ENCODE assay signal across 26 cellular contexts in the genomic region with DNA sequence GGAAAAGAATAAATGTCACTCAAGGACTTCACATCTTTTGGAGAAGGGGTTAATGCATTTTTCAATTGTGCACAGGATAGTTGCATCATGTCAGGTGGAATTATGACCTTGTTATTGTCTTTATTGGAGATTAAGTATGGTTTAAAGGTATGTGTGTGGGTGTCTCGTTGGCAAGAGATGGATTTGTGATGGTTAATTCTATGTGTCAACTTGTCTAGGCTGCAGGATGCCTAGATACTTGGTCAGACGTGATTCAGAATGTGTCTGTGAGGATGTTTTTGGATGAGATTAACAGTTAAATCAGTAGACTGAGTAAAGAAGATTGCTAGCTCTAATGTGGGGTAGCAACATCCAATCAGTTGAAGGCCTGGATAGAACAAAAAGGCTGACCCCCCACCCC. TPM values are rescaled to one million over a fixed set of nuclear protein-coding genes. Genes with fewer than 3 reads are reported as not detected.
A peak's percentile ranks its signal among the peaks of the same experiment; 100 is the strongest.
DNase-seq lines count a peak whose midpoint lies in the region; ATAC-seq and TF ChIP-seq lines count a peak whose summit lies in the region.
"Had no signal": no experiment of that assay in that cellular context is flagged by ENCODE, and none has a peak within 500 bp of the region (broad histone marks: within the 10 kb centered on the region; RNA-seq: fewer than 3 reads in every experiment).

No MANE protein-coding gene starts in this region.

- H3K4me2 ChIP-seq in mesenchymal stem cell (ENCODE audit: low read length, poor library complexity, severe bottlenecking), result no peak overlapping the region
- H3K4me2 ChIP-seq: GM23338 had no signal

- no peak overlapping the region for H2BK15ac ChIP-seq in mesenchymal stem cell (ENCODE audit: low read depth, poor library complexity, severe bottlenecking)

- H3K4me3 Mint-ChIP-seq in progenitor cell of endocrine pancreas (ENCODE audit: low read depth), result no peak overlapping the region
- H3K4me3 Mint-ChIP-seq: activated B cell treated with CpG ODN at 0.5 μM for 24 hours; activated naive CD4-positive, alpha-beta T cell treated with anti-CD3 and anti-CD28 coated beads, Interleukin-2, amount 50 U/mL, for 24 hours; central memory CD8-positive, alpha-beta T cell; GM23338; type B pancreatic cell had no signal

- H3K4me3 ChIP-seq in epithelial cell of esophagus (ENCODE audit: low read length), result no peak overlapping the region
- no peak overlapping the region for H3K4me3 ChIP-seq in mesenchymal stem cell (ENCODE audit: insufficient read depth in 1 of 2, low read depth in 1 of 2, low read length in 2 of 2)
- H3K4me3 ChIP-seq: GM23338, lung had no signal

- CTCF ChIA-PET in RWPE1 (lab: Yijun Ruan, JAX), result no interaction called here

- no peak overlapping the region for H2AFZ ChIP-seq in mesenchymal stem cell (ENCODE audit: low read depth, low read length)
- H2AFZ ChIP-seq: GM23338 had no signal

- no peak overlapping the region for H4K91ac ChIP-seq in mesenchymal stem cell (ENCODE audit: low read length)

- no peaks in the 10 kb centered on the region for H3K36me3 ChIP-seq in mesenchymal stem cell (ENCODE audit: control insufficient read depth in 1 of 2, insufficient read depth in 2 of 2, low read depth in 1 of 2, low read length in 2 of 2)

- no peak overlapping the region for H2BK12ac ChIP-seq in mesenchymal stem cell (ENCODE audit: low read length in 2 of 2)

- H3K9me3 ChIP-seq in mesenchymal stem cell (ENCODE audit: control insufficient read depth, low read length), result no peaks in the 10 kb centered on the region

- H3K27me3 ChIP-seq in mesenchymal stem cell (ENCODE audit: control insufficient read depth in 1 of 2, insufficient read depth in 1 of 2, low read length in 2 of 2), result peaks cover 15 to 57% of the 10 kb centered on the region in 2 experiments

- H3K23ac ChIP-seq in mesenchymal stem cell (ENCODE audit: low read length in 2 of 2), result no peak overlapping the region

- H3K36me3 Mint-ChIP-seq in progenitor cell of endocrine pancreas (ENCODE audit: insufficient read depth), result no peaks in the 10 kb centered on the region
- H3K36me3 Mint-ChIP-seq: activated naive CD4-positive, alpha-beta T cell treated with anti-CD3 and anti-CD28 coated beads, Interleukin-2, amount 50 U/mL, for 24 hours; type B pancreatic cell had no signal

- no peak overlapping the region for H3K4ac ChIP-seq in mesenchymal stem cell (ENCODE audit: low read depth in 1 of 2, low read length in 2 of 2)

- no peak for ATAC-seq in GM21390 (IDR thresholded peaks at IDR 0.05; ENCODE audit: unreplicated experiment)
- ATAC-seq: GM23338, right cardiac atrium had no signal

- no peak overlapping the region for H2BK5ac ChIP-seq in mesenchymal stem cell (ENCODE audit: low read depth, low read length, poor library complexity, severe bottlenecking)

- TF ChIP-seq CTCF in RWPE1 (conservative IDR thresholded peaks at IDR 0.05; ENCODE audit: low read depth), result no peak
- TF ChIP-seq CTCF in epithelial cell of esophagus (IDR thresholded peaks at IDR 0.05; ENCODE audit: insufficient read depth, low read depth, low read length, missing control alignments), result no peak
- TF ChIP-seq CTCF in progenitor cell of endocrine pancreas (IDR thresholded peaks at IDR 0.05; ENCODE audit: unreplicated experiment), result no peak

- H3K27ac ChIP-seq in RWPE1 (no peak overlapping the region), mesenchymal stem cell (ENCODE audit: low read length, poor library complexity, severe bottlenecking) (no peak overlapping the region)
- H3K27ac ChIP-seq: C4-2B had no signal

- H3K27ac Mint-ChIP-seq in progenitor cell of endocrine pancreas, result no peak overlapping the region
- H3K27ac Mint-ChIP-seq: activated B cell treated with CpG ODN at 0.5 μM for 24 hours; activated naive CD4-positive, alpha-beta T cell treated with anti-CD3 and anti-CD28 coated beads, Interleukin-2, amount 50 U/mL, for 24 hours; GM23338; type B pancreatic cell had no signal

- no peak overlapping the region for H3K9ac ChIP-seq in mesenchymal stem cell (ENCODE audit: low read length)

- H3K18ac ChIP-seq in mesenchymal stem cell (ENCODE audit: low read depth in 1 of 2, low read length in 2 of 2), result no peak overlapping the region

- no peaks in the 10 kb centered on the region for H3K4me1 ChIP-seq in mesenchymal stem cell (ENCODE audit: control insufficient read depth, insufficient read depth, low read depth, low read length)

- 45% methylated on average over 2 of the region's 2 CpGs for WGBS in mesenchymal stem cell

- peak; percentile 32 for DNase-seq in EH (ENCODE audit: low read depth)
- peak; percentile 36 for DNase-seq in RWPE1 (ENCODE audit: low spot score)
- DNase-seq in epithelial cell of esophagus (ENCODE audit: low read depth), result peak; percentile 88
- peak; percentile 63 for DNase-seq in non-pigmented ciliary epithelial cell (ENCODE audit: low read depth)
- DNase-seq in mesenchymal stem cell, result no peak
- no peak for DNase-seq in amniotic stem cell (lab: John Stamatoyannopoulos, UW)
- DNase-seq in progenitor cell of endocrine pancreas (ENCODE audit: low spot score, unreplicated experiment), result no peak
- DNase-seq: activated B cell treated with CpG ODN at 0.5 μM for 24 hours; activated CD4-positive, alpha-beta T cell treated with anti-CD3 and anti-CD28 coated beads, Interleukin-2, amount 50 U/mL, for 4 hours; activated CD8-positive, alpha-beta memory T cell treated with anti-CD3 and anti-CD28 coated beads, Interleukin-2, amount 50 U/mL, for 4 hours; aorta; kidney glomerular epithelial cell; NCI-H1092; NCI-H1694 treated with DMSO at 0.1 percent for 48 hours; NCI-H524 treated with DMSO at 0.1 percent for 48 hours; right cardiac atrium; stimulated activated CD4-positive, alpha-beta T cell treated with anti-CD3 and anti-CD28 coated beads, Interleukin-12 subunit alpha, Interleukin-12 subunit beta, amount 100 ng/mL, for 4 hours; stimulated activated CD4-positive, alpha-beta T cell treated with anti-CD3 and anti-CD28 coated beads, Interleukin-4, amount 100 ng/mL, for 1 hour; substantia nigra had no signal

- H2AK5ac ChIP-seq in mesenchymal stem cell (ENCODE audit: low read length, severe bottlenecking), result no peak overlapping the region

- peaks cover 3% of the 10 kb centered on the region for H3K27me3 Mint-ChIP-seq in progenitor cell of endocrine pancreas
- H3K27me3 Mint-ChIP-seq: activated B cell treated with CpG ODN at 0.5 μM for 24 hours had no signal

- H4K8ac ChIP-seq in mesenchymal stem cell (ENCODE audit: low read length), result no peak overlapping the region

- H3K14ac ChIP-seq in mesenchymal stem cell (ENCODE audit: low read length in 2 of 2), result no peak overlapping the region

- no peaks in the 10 kb centered on the region for H3K4me1 Mint-ChIP-seq in progenitor cell of endocrine pancreas (ENCODE audit: low read depth)
- H3K4me1 Mint-ChIP-seq: activated naive CD4-positive, alpha-beta T cell treated with anti-CD3 and anti-CD28 coated beads, Interleukin-2, amount 50 U/mL, for 24 hours; central memory CD8-positive, alpha-beta T cell had no signal

- peaks cover 23% of the 10 kb centered on the region for H3K9me3 Mint-ChIP-seq in progenitor cell of endocrine pancreas (ENCODE audit: low read depth)
- H3K9me3 Mint-ChIP-seq: activated B cell treated with CpG ODN at 0.5 μM for 24 hours; activated naive CD4-positive, alpha-beta T cell treated with anti-CD3 and anti-CD28 coated beads, Interleukin-2, amount 50 U/mL, for 24 hours; central memory CD8-positive, alpha-beta T cell; GM23338; type B pancreatic cell had no signal

- POLR2A ChIA-PET in RWPE1 (lab: Yijun Ruan, JAX; ENCODE audit: low non-redundant PET), result no interaction called here

- no peak overlapping the region for H2BK120ac ChIP-seq in mesenchymal stem cell (ENCODE audit: low read depth, low read length)

- H3K79me1 ChIP-seq in mesenchymal stem cell (replicated peaks; ENCODE audit: low read length, poor library complexity, severe bottlenecking), result no peaks in the 10 kb centered on the region

RNA-seq across cellular contexts. Expression of a gene that starts 42.2 kb away (rescaled TPM):
- polyA plus RNA-seq in mesenchymal stem cell (2013, experiment 1 of 2), result 69.4 TPM
- 69.8 TPM for polyA plus RNA-seq in mesenchymal stem cell (2013, experiment 2 of 2)
- total RNA-seq in progenitor cell of endocrine pancreas, result 86.8 and 92.3 TPM in 2 replicates

RNA-seq across cellular contexts. Expression of a gene that starts 53.7 kb away (rescaled TPM):
- 0.70 TPM for polyA plus RNA-seq in mesenchymal stem cell (2013, experiment 1 of 2)
- 0.79 TPM for polyA plus RNA-seq in mesenchymal stem cell (2013, experiment 2 of 2)
- total RNA-seq in progenitor cell of endocrine pancreas, result 3.2 and 3.4 TPM in 2 replicates

RNA-seq across cellular contexts. Expression of a gene that starts 53.9 kb away (rescaled TPM):
- 18.8 TPM for polyA plus RNA-seq in mesenchymal stem cell (2013, experiment 1 of 2)
- 18.6 TPM for polyA plus RNA-seq in mesenchymal stem cell (2013, experiment 2 of 2)
- total RNA-seq in progenitor cell of endocrine pancreas, result 72.5 and 75.5 TPM in 2 replicates

Comparison
In these comparisons a context has a peak if more than half of its experiments do, and no peak if none do; other contexts are left out.
1. DNase-seq: peak in EH (single experiment), RWPE1 (single experiment), epithelial cell of esophagus (single experiment) and non-pigmented ciliary epithelial cell (single experiment); none in mesenchymal stem cell (single experiment), amniotic stem cell (single experiment) and progenitor cell of endocrine pancreas (single experiment).